1 cellular context compared by ENCODE assay signal in the genomic region with DNA sequence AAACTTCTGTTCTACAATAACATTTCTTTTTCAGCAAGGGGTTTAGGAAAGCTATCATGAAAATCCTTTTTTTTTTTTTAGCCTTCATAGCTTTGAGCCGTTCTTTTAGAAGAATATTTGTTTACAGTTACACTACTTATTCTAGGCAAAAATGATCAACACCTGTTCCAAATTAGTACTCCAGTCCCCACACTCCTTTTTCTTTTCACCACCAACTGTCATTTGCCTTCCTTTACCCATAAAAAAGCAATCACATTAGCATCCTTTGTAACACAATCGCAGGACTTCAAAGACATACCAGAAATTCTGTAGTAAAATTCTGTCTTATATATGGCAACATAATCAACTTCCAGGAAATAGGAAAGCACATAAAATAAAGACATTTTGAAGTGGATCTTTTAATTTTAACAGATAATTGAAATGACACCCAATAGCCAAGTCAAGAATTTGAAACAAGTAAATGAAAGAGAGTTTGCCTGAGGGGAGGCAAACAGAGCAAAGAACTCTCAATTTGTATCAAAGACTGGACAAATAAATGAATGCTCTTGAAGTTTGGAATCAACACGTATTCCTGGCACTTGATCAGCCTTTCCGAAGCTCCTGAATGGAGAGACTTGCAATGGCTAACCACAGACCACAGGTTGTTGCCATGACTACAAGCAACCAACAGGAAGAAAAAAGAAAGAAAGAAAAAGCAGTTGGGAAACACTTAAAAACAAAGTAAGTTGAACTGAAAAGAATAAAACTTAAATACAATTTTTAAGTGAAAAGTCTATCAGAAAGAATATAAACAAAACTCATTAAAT.
A peak's percentile ranks its signal among the peaks of the same experiment; 100 is the strongest.
TF ChIP-seq lines count a peak whose summit lies in the region.

No MANE protein-coding gene starts in this region.

TF ChIP-seq in K562, 482 proteins besides CTCF, POLR2A, EP300 and RAD21 (continued from another document):
- TF ChIP-seq FOXM1 (IDR thresholded peaks at IDR 0.05; ENCODE audit: low read depth) (no peak), FOXM1 (CRISPR knock-in tag; IDR thresholded peaks at IDR 0.05; ENCODE audit: low read depth) (no peak), FOXK2 (conservative IDR thresholded peaks at IDR 0.05 in 1 of 2, IDR thresholded peaks at IDR 0.05 in 1 of 2; ENCODE audit: low read depth in 2 of 2) (no peak), BRCA1 (IDR thresholded peaks at IDR 0.05) (no peak), BRCA1 (CRISPR knock-in tag; IDR thresholded peaks at IDR 0.05) (no peak), SMARCC2 (IDR thresholded peaks at IDR 0.05; ENCODE audit: low read depth) (no peak), ZBTB17 (CRISPR knock-in tag; IDR thresholded peaks at IDR 0.05) (0 out of 2 replicates have a peak, but pooled peaks have one; percentile 23), CHD4 (IDR thresholded peaks at IDR 0.05; ENCODE audit: insufficient read depth, insufficient replicate concordance, low read depth, low read length, poor library complexity, severe bottlenecking) (no peak), RFX1 (IDR thresholded peaks at IDR 0.05) (peak; percentile 82), TAL1 (IDR thresholded peaks at IDR 0.05) (no peak), CCAR2 (IDR thresholded peaks at IDR 0.05; ENCODE audit: low read depth, low read length) (no peak)
- TF ChIP-seq, protein P1, sequence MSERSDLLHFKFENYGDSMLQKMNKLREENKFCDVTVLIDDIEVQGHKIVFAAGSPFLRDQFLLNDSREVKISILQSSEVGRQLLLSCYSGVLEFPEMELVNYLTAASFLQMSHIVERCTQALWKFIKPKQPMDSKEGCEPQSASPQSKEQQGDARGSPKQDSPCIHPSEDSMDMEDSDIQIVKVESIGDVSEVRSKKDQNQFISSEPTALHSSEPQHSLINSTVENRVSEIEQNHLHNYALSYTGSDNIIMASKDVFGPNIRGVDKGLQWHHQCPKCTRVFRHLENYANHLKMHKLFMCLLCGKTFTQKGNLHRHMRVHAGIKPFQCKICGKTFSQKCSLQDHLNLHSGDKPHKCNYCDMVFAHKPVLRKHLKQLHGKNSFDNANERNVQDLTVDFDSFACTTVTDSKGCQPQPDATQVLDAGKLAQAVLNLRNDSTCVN (CRISPR knock-in tag; IDR thresholded peaks at IDR 0.05), result no peak
- TF ChIP-seq, protein P2, sequence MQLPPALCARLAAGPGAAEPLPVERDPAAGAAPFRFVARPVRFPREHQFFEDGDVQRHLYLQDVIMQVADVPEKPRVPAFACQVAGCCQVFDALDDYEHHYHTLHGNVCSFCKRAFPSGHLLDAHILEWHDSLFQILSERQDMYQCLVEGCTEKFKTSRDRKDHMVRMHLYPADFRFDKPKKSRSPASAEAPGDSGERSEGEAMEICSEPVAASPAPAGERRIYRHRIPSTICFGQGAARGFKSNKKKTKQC (CRISPR knock-in tag; IDR thresholded peaks at IDR 0.05), result no peak
- TF ChIP-seq, protein P3, sequence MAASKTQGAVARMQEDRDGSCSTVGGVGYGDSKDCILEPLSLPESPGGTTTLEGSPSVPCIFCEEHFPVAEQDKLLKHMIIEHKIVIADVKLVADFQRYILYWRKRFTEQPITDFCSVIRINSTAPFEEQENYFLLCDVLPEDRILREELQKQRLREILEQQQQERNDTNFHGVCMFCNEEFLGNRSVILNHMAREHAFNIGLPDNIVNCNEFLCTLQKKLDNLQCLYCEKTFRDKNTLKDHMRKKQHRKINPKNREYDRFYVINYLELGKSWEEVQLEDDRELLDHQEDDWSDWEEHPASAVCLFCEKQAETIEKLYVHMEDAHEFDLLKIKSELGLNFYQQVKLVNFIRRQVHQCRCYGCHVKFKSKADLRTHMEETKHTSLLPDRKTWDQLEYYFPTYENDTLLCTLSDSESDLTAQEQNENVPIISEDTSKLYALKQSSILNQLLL (CRISPR knock-in tag; IDR thresholded peaks at IDR 0.05; ENCODE audit: borderline replicate concordance), result no peak
- TF ChIP-seq, protein P4, sequence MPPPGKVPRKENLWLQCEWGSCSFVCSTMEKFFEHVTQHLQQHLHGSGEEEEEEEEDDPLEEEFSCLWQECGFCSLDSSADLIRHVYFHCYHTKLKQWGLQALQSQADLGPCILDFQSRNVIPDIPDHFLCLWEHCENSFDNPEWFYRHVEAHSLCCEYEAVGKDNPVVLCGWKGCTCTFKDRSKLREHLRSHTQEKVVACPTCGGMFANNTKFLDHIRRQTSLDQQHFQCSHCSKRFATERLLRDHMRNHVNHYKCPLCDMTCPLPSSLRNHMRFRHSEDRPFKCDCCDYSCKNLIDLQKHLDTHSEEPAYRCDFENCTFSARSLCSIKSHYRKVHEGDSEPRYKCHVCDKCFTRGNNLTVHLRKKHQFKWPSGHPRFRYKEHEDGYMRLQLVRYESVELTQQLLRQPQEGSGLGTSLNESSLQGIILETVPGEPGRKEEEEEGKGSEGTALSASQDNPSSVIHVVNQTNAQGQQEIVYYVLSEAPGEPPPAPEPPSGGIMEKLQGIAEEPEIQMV (tag; conservative IDR thresholded peaks at IDR 0.05; ENCODE audit: low read depth), result no peak
